In the genomic region with DNA sequence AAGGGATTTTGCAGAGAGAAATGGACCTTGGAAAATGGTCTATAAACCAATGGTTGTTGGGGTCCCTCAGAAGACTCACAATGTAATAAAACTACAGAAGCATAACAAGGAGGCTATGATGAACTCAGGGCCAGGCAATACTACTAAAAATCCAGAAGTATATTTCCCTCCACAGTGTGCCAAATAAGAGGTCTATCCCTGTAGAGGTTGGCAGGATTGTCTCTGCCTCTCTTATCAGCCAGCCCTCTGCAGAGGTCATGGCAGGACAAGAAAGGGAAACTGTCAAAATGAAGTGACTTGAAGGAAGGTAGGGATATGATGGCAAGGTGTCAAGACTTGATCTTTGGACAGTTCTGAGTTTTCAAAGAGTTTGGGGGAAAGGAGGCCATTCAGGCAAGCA, we compare ENCODE assay signal across 17 cellular contexts.
DNase-seq lines count a peak whose midpoint lies in the region; ATAC-seq and TF ChIP-seq lines count a peak whose summit lies in the region.
"Had no signal": no experiment of that assay in that cellular context is flagged by ENCODE, and none has a peak within 500 bp of the region (broad histone marks: within the 10 kb centered on the region; RNA-seq: fewer than 3 reads in every experiment).

No MANE protein-coding gene starts in this region.

- H3K36me3 ChIP-seq in Panc1 (ENCODE audit: control insufficient read depth, insufficient read depth, low read length): no peaks in the 10 kb centered on the region
- no peaks in the 10 kb centered on the region for H3K36me3 ChIP-seq in neural progenitor cell
- H3K36me3 ChIP-seq: BE2C, Peyer's patch had no signal

- H2BK5ac ChIP-seq in H9 (ENCODE audit: insufficient read length, low read length): no peak overlapping the region

- in situ Hi-C loops in Panc1 (cut with HindIII; ENCODE audit: low pct_unique_long_range_greater_than_20kb, low sequenced_read_pairs): no loop called here

- peaks cover 28% of the 10 kb centered on the region for H3F3A ChIP-seq in neural progenitor cell (ENCODE audit: low read depth)

- H2AK5ac ChIP-seq in H9 (ENCODE audit: insufficient read length, low read length): no peak overlapping the region

- H3K56ac ChIP-seq in H9 (ENCODE audit: insufficient read length, low read depth, low read length): no peak overlapping the region

- TF ChIP-seq CTCF in H9 (conservative IDR thresholded peaks at IDR 0.05) (no peak), Panc1 (IDR thresholded peaks at IDR 0.05) (no peak), neural progenitor cell (IDR thresholded peaks at IDR 0.05) (no peak)

- no peak overlapping the region for H4K8ac ChIP-seq in H9 (replicated peaks; ENCODE audit: insufficient read length, low read depth, low read length)

- H3T11ph ChIP-seq in H9 (ENCODE audit: low read length): no peak overlapping the region

- no peak overlapping the region for H3K4me3 Mint-ChIP-seq in H9
- peak overlapping the region; percentile 74 to 87 (median 78) for H3K4me3 Mint-ChIP-seq in immature natural killer cell
- no peak overlapping the region for H3K4me3 Mint-ChIP-seq in neural progenitor cell
- H3K4me3 Mint-ChIP-seq in activated CD4-positive, alpha-beta memory T cell treated with anti-CD3 and anti-CD28 coated beads, Interleukin-2, amount 10 ng/mL, durations not matched to agents 7 days and 5 days: no peak overlapping the region

- intact Hi-C loops in Panc1 (cut with micrococcal nuclease; ENCODE audit: unreplicated experiment): loop anchor here (5.0 kb wide), 1 partner anchor 39 kb away; no protein-coding TSS in a partner anchor

- H3K79me2 ChIP-seq in H9 (ENCODE audit: insufficient read depth, low read length) (peaks cover 2% of the 10 kb centered on the region; the same call in 1 of the 2 replicates), neural progenitor cell (ENCODE audit: low read depth) (peaks cover 97% of the 10 kb centered on the region)

- H4K5ac ChIP-seq in H9 (ENCODE audit: insufficient read length, low read depth, low read length): no peak overlapping the region

- H3K4me3 ChIP-seq in Panc1 (ENCODE audit: low read depth in 2 of 2, low read length in 2 of 2) (no peak overlapping the region), neural progenitor cell (no peak overlapping the region)
- H3K4me3 ChIP-seq: K562, Peyer's patch had no signal

- no peak overlapping the region for H3K23ac ChIP-seq in H9 (ENCODE audit: insufficient read length, low read depth, low read length)

- no peak overlapping the region for H3K18ac ChIP-seq in H9 (ENCODE audit: insufficient read length, low read depth, low read length)

- H3K27ac ChIP-seq in H9 (ENCODE audit: insufficient read length, low read depth, low read length) (no peak overlapping the region), Panc1 (ENCODE audit: low read length) (peak overlapping the region; percentile 31; the same call in 1 of the 2 replicates), neural progenitor cell (peak overlapping the region; percentile 71)
- H3K27ac ChIP-seq: Peyer's patch had no signal

- no peaks in the 10 kb centered on the region for H3K27me3 Mint-ChIP-seq in H9 (ENCODE audit: low read depth)
- peaks cover 0 to 12% (median 3%) of the 10 kb centered on the region in 3 donors for H3K27me3 Mint-ChIP-seq in immature natural killer cell (ENCODE audit: low read depth in 3 of 3)
- H3K27me3 Mint-ChIP-seq in neural progenitor cell (ENCODE audit: insufficient read depth, low read depth): no peaks in the 10 kb centered on the region
- peaks cover 18% of the 10 kb centered on the region for H3K27me3 Mint-ChIP-seq in activated CD4-positive, alpha-beta memory T cell treated with anti-CD3 and anti-CD28 coated beads, Interleukin-2, amount 10 ng/mL, durations not matched to agents 7 days and 5 days

- no peak overlapping the region for H2BK12ac ChIP-seq in H9 (ENCODE audit: insufficient read length, low read depth, low read length)

- no peak overlapping the region for H3K14ac ChIP-seq in H9 (ENCODE audit: insufficient read depth, low read length)

- no peak overlapping the region for H2BK20ac ChIP-seq in H9 (ENCODE audit: low read depth, low read length, poor library complexity, severe bottlenecking)

- no peaks in the 10 kb centered on the region; the same call in 1 of the 2 replicates for H3K4me1 ChIP-seq in H9 (ENCODE audit: insufficient read depth, low read length)
- H3K4me1 ChIP-seq in Panc1 (ENCODE audit: control insufficient read depth, insufficient read depth, low read length): peaks cover 31% of the 10 kb centered on the region
- peaks cover 18% of the 10 kb centered on the region for H3K4me1 ChIP-seq in neural progenitor cell
- H3K4me1 ChIP-seq: Peyer's patch had no signal

- H3K9me3 Mint-ChIP-seq in H9 (no peaks in the 10 kb centered on the region), immature natural killer cell (no peaks in the 10 kb centered on the region), neural progenitor cell (no peaks in the 10 kb centered on the region)
- H3K9me3 Mint-ChIP-seq in activated CD4-positive, alpha-beta memory T cell treated with anti-CD3 and anti-CD28 coated beads, Interleukin-2, amount 10 ng/mL, durations not matched to agents 7 days and 5 days: no peaks in the 10 kb centered on the region

- H3K23me2 ChIP-seq in H9 (ENCODE audit: insufficient read length, low read depth, low read length, poor library complexity, severe bottlenecking): no peaks in the 10 kb centered on the region

- CTCF ChIA-PET in Panc1 (lab: Charles Lee): no interaction called here
- CTCF ChIA-PET in activated CD4-positive, alpha-beta memory T cell treated with anti-CD3 and anti-CD28 coated beads, Interleukin-2, amount 10 ng/mL, durations not matched to agents 7 days and 5 days (lab: Charles Lee): interaction anchor here (1.2 kb wide), 1 partner anchor 101 kb away, joined by 3 read pairs; no protein-coding TSS in a partner anchor

- H3K4me1 Mint-ChIP-seq in H9: peaks cover 21 to 33% of the 10 kb centered on the region in 2 experiments
- peaks cover 88 to 90% of the 10 kb centered on the region in 2 donors for H3K4me1 Mint-ChIP-seq in immature natural killer cell
- H3K4me1 Mint-ChIP-seq in neural progenitor cell: peaks cover 17% of the 10 kb centered on the region
- H3K4me1 Mint-ChIP-seq in activated CD4-positive, alpha-beta memory T cell treated with anti-CD3 and anti-CD28 coated beads, Interleukin-2, amount 10 ng/mL, durations not matched to agents 7 days and 5 days: peaks cover 2% of the 10 kb centered on the region

- H3K9me3 ChIP-seq in H9 (ENCODE audit: control insufficient read depth, low read depth, low read length): no peaks in the 10 kb centered on the region
- H3K9me3 ChIP-seq in Panc1 (ENCODE audit: control insufficient read depth, insufficient read depth, low read depth, low read length): no peaks in the 10 kb centered on the region
- H3K9me3 ChIP-seq in neural progenitor cell (ENCODE audit: low read depth): no peaks in the 10 kb centered on the region
- H3K9me3 ChIP-seq: BE2C, Peyer's patch had no signal

- H3K4me2 ChIP-seq in H9 (ENCODE audit: insufficient read depth, insufficient read length, low read length) (no peak overlapping the region), neural progenitor cell (no peak overlapping the region)

- no peak overlapping the region for H2BK15ac ChIP-seq in H9 (ENCODE audit: low read depth, low read length)

- no peaks in the 10 kb centered on the region for H3K27me3 ChIP-seq in H9 (ENCODE audit: insufficient read depth, low read length)
- H3K27me3 ChIP-seq in Panc1 (ENCODE audit: control insufficient read depth, insufficient read depth, low read length): no peaks in the 10 kb centered on the region
- H3K27me3 ChIP-seq in neural progenitor cell: no peaks in the 10 kb centered on the region
- H3K27me3 ChIP-seq: BE2C, Peyer's patch had no signal

- ATAC-seq in Panc1: no peak
- ATAC-seq: K562 had no signal

- H4K20me1 ChIP-seq in H9 (ENCODE audit: control insufficient read depth, insufficient read depth, insufficient read length): no peaks in the 10 kb centered on the region
- peaks cover 87% of the 10 kb centered on the region for H4K20me1 ChIP-seq in neural progenitor cell (ENCODE audit: low read depth)

- peak overlapping the region in 2 of 3 experiments; percentile 9 to 70; a peak in 4 of 7 replicates for H3K27ac Mint-ChIP-seq in H9
- H3K27ac Mint-ChIP-seq in immature natural killer cell: peak overlapping the region; percentile 92 to 98 (median 96)
- H3K27ac Mint-ChIP-seq in neural progenitor cell: no peak overlapping the region
- no peak overlapping the region for H3K27ac Mint-ChIP-seq in activated CD4-positive, alpha-beta memory T cell treated with anti-CD3 and anti-CD28 coated beads, Interleukin-2, amount 10 ng/mL, durations not matched to agents 7 days and 5 days

- H2BK120ac ChIP-seq in H9 (ENCODE audit: low read depth, low read length, poor library complexity, severe bottlenecking): no peak overlapping the region

- no TSS peak for BruUV-seq in Panc1 (replicated peaks; lab: Mats Ljungman, UMichigan)

- no peak overlapping the region for H4K91ac ChIP-seq in H9 (ENCODE audit: insufficient read length, low read depth, low read length)

- H3K36me3 Mint-ChIP-seq in H9 (ENCODE audit: insufficient read depth in 1 of 3, low read depth in 3 of 3): no peaks in the 10 kb centered on the region; a peak in 1 of 7 replicates
- peaks cover 0 to 2% (median 0%) of the 10 kb centered on the region in 3 donors for H3K36me3 Mint-ChIP-seq in immature natural killer cell
- H3K36me3 Mint-ChIP-seq in neural progenitor cell: no peaks in the 10 kb centered on the region
- H3K36me3 Mint-ChIP-seq in activated CD4-positive, alpha-beta memory T cell treated with anti-CD3 and anti-CD28 coated beads, Interleukin-2, amount 10 ng/mL, durations not matched to agents 7 days and 5 days (ENCODE audit: low read depth): no peaks in the 10 kb centered on the region

- H3K9ac ChIP-seq in H9 (ENCODE audit: extremely low read depth, insufficient read length, low read length): no peak overlapping the region
- H3K9ac ChIP-seq in neural progenitor cell: no peak overlapping the region

- POLR2A ChIA-PET in Panc1 (lab: Charles Lee): no interaction called here
- POLR2A ChIA-PET in activated CD4-positive, alpha-beta memory T cell treated with anti-CD3 and anti-CD28 coated beads, Interleukin-2, amount 10 ng/mL, durations not matched to agents 7 days and 5 days (lab: Charles Lee): no interaction called here

- no peak overlapping the region for H3K4ac ChIP-seq in H9 (ENCODE audit: low read depth, low read length)

- DNase-seq in H9 (no peak), Panc1 (ENCODE audit: low read depth, low spot score) (no peak), immature natural killer cell (no peak), neural progenitor cell (ENCODE audit: low spot score) (no peak), SK-N-DZ (ENCODE audit: low spot score) (no peak), NCI-H2171 treated with DMSO at 0.1 percent for 48 hours (lab: John Stamatoyannopoulos, UW) (no peak)
- DNase-seq in activated CD4-positive, alpha-beta memory T cell treated with anti-CD3 and anti-CD28 coated beads, Interleukin-2, amount 10 ng/mL, durations not matched to agents 7 days and 5 days: no peak
- DNase-seq: BE2C, MM.1S, NCI-H1092, NCI-H1436, NCI-H187 treated with DMSO at 0.1 percent for 48 hours, NCI-H345, NCI-H524 treated with DMSO at 0.1 percent for 48 hours, NCI-H82, Peyer's patch had no signal

- no peak overlapping the region for H2AFZ ChIP-seq in H9 (ENCODE audit: low read length)
- H2AFZ ChIP-seq in neural progenitor cell (replicated peaks): no peak overlapping the region

- no peaks in the 10 kb centered on the region for H3K79me1 ChIP-seq in H9 (ENCODE audit: insufficient read depth, low read depth, low read length, poor library complexity, severe bottlenecking)

Comparison
In these comparisons a context has a peak if more than half of its experiments do, and no peak if none do; other contexts are left out.
1. H3K27ac Mint-ChIP-seq: peak in H9 (2 of 3) and immature natural killer cell (6 of 6); none in neural progenitor cell (single experiment) and activated CD4-positive, alpha-beta memory T cell treated with anti-CD3 and anti-CD28 coated beads, Interleukin-2, amount 10 ng/mL, durations not matched to agents 7 days and 5 days (single experiment).
2. H3K4me3 Mint-ChIP-seq: peak in immature natural killer cell (5 of 5); none in H9 (0 of 2), neural progenitor cell (single experiment) and activated CD4-positive, alpha-beta memory T cell treated with anti-CD3 and anti-CD28 coated beads, Interleukin-2, amount 10 ng/mL, durations not matched to agents 7 days and 5 days (single experiment).